In genomic region chr18:79258447-79258846, GRCh38 we compare ENCODE assay signal across 13 cellular contexts.
A peak's percentile ranks its signal among the peaks of the same experiment; 100 is the strongest.
DNase-seq lines count a peak whose midpoint lies in the region; ATAC-seq lines count a peak whose summit lies in the region.
"Had no signal": no experiment of that assay in that cellular context is flagged by ENCODE, and none has a peak within 500 bp of the region (broad histone marks: within the 10 kb centered on the region; RNA-seq: fewer than 3 reads in every experiment).

No MANE protein-coding gene starts in this region.

- intact Hi-C loops in left cardiac atrium (cut with DNase I): no loop called here
- intact Hi-C loops in cardiac septum (cut with DNase I): no loop called here

- DNase-seq in left cardiac atrium (no peak), cardiac septum (ENCODE audit: low spot score) (no peak), superior temporal gyrus (ENCODE audit: extremely low spot score) (peak; percentile 62)
- DNase-seq: DMS 273 treated with DMSO at 0.1 percent for 48 hours, NCI-H526 treated with DMSO at 0.1 percent for 48 hours, right lobe of liver had no signal

- ATAC-seq in left cardiac atrium: peak; percentile 79 to 81
- peak; percentile 71 for ATAC-seq in GM21576 (IDR thresholded peaks at IDR 0.05; ENCODE audit: unreplicated experiment)
- peak; percentile 78 for ATAC-seq in HG03469 (IDR thresholded peaks at IDR 0.05; ENCODE audit: unreplicated experiment)
- ATAC-seq in GM21367 (IDR thresholded peaks at IDR 0.05; ENCODE audit: unreplicated experiment): no peak
- ATAC-seq in GM21528 (IDR thresholded peaks at IDR 0.05; ENCODE audit: low FRiP score, unreplicated experiment): no peak
- ATAC-seq in HG03097 (IDR thresholded peaks at IDR 0.05; ENCODE audit: low FRiP score, unreplicated experiment): no peak
- ATAC-seq: A549, HCT116, right lobe of liver had no signal

Comparison
In these comparisons a context has a peak if more than half of its experiments do, and no peak if none do; other contexts are left out.
1. ATAC-seq: peak in left cardiac atrium (2 of 2), GM21576 (single experiment) and HG03469 (single experiment); none in GM21367 (single experiment), GM21528 (single experiment) and HG03097 (single experiment).